ENCODE assay signal across 8 cellular contexts in genomic region chr7:130205084-130205947, GRCh38. TPM values are rescaled to one million over a fixed set of nuclear protein-coding genes. Genes with fewer than 3 reads are reported as not detected.
DNase-seq lines count a peak whose midpoint lies in the region; ATAC-seq, FAIRE-seq and TF ChIP-seq lines count a peak whose summit lies in the region.

Gene TMEM209, minus strand, starts transcription at chr7:130205406. Its CDS starts 31 bp downstream, at chr7:130205375.

- H3K27ac Mint-ChIP-seq in activated T-cell treated with anti-CD3 and anti-CD28 coated beads, Interleukin-2, amount 50 U/mL, for 72 hours, result peak within 1 kb of the TSS; percentile 99

- H3K27me3 Mint-ChIP-seq in activated T-cell treated with anti-CD3 and anti-CD28 coated beads, Interleukin-2, amount 50 U/mL, for 72 hours (ENCODE audit: low read depth), result no peaks in the 10 kb centered on the region

- intact Hi-C loops in esophagus muscularis mucosa (cut with DNase I), result loop anchor here (10.0 kb wide), 1 partner anchor 229 kb away; no protein-coding TSS in a partner anchor

- H3K27ac ChIP-seq in KOPT-K1 (ENCODE audit: low read depth, low read length, poor library complexity, severe bottlenecking), result peak within 1 kb of the TSS; percentile 97
- H3K27ac ChIP-seq in esophagus muscularis mucosa (replicated peaks in 1 of 4), result peak within 1 kb of the TSS; percentile 88 to 92 (median 92)
- H3K27ac ChIP-seq in muscle layer of duodenum (ENCODE audit: low read length), result peak within 1 kb of the TSS; percentile 97

- DNase-seq in DMS79 (lab: John Stamatoyannopoulos, UW) (peak; percentile 98), RCC 7860 (ENCODE audit: low spot score) (peak; percentile 98), esophagus muscularis mucosa (ENCODE audit: extremely low spot score) (peak; percentile 96)
- DNase-seq in activated T-cell treated with anti-CD3 and anti-CD28 coated beads, Interleukin-2, amount 50 U/mL, for 72 hours, result peak; percentile 95 to 96
- DNase-seq in stimulated activated CD8-positive, alpha-beta memory T cell treated with anti-CD3 and anti-CD28 coated beads, Interleukin-7, amount 100 ng/mL, for 4 hours (ENCODE audit: low read depth in 2 of 2), result peak; percentile 87 to 92

- peak; percentile 98 for ATAC-seq in GM21786 (IDR thresholded peaks at IDR 0.05; ENCODE audit: unreplicated experiment)
- peak; percentile 97 to 99 for ATAC-seq in activated T-cell treated with anti-CD3 and anti-CD28 coated beads, Interleukin-2, amount 50 U/mL, for 72 hours (replicated peaks in 1 of 2)

- H3K4me1 ChIP-seq in esophagus muscularis mucosa (peaks cover 4 to 14% (median 10%) of the 10 kb centered on the region in 4 donors), muscle layer of duodenum (ENCODE audit: control insufficient read depth in 1 of 2, insufficient read depth in 2 of 2, low read length in 2 of 2) (no peaks in the 10 kb centered on the region)

- FAIRE-seq in RCC 7860 (lab: Jason Lieb, UNC), result peak; percentile 81

- peaks cover 37% of the 10 kb centered on the region for H3K4me1 Mint-ChIP-seq in activated T-cell treated with anti-CD3 and anti-CD28 coated beads, Interleukin-2, amount 50 U/mL, for 72 hours (ENCODE audit: low read depth)

- TF ChIP-seq EP300 in esophagus muscularis mucosa (IDR thresholded peaks at IDR 0.05), result no peak

- H3K27me3 ChIP-seq in esophagus muscularis mucosa (no peaks in the 10 kb centered on the region), muscle layer of duodenum (ENCODE audit: low read depth, low read length) (no peaks in the 10 kb centered on the region)

- TF ChIP-seq POLR2A in esophagus muscularis mucosa (IDR thresholded peaks at IDR 0.05; ENCODE audit: low read depth), result peak; percentile 23

- peak in 1 of 3 experiments; percentile 15 for TF ChIP-seq CTCF in esophagus muscularis mucosa (IDR thresholded peaks at IDR 0.05)

- 12% methylated on average over 38 of the region's 44 CpGs for WGBS in esophagus muscularis mucosa

- H3K9me3 ChIP-seq in KOPT-K1 (ENCODE audit: insufficient read depth, low read length, poor library complexity, severe bottlenecking), result no peaks in the 10 kb centered on the region
- no peaks in the 10 kb centered on the region for H3K9me3 ChIP-seq in esophagus muscularis mucosa
- no peaks in the 10 kb centered on the region for H3K9me3 ChIP-seq in muscle layer of duodenum (ENCODE audit: control insufficient read depth in 1 of 2, low read length in 2 of 2)

- H3K4me3 ChIP-seq in esophagus muscularis mucosa, result peak within 1 kb of the TSS; percentile 73 to 89 (median 82)
- H3K4me3 ChIP-seq in muscle layer of duodenum (ENCODE audit: low read depth in 1 of 2, low read length in 2 of 2), result peak within 1 kb of the TSS; percentile 84 to 97

- H3K9me3 Mint-ChIP-seq in activated T-cell treated with anti-CD3 and anti-CD28 coated beads, Interleukin-2, amount 50 U/mL, for 72 hours, result no peaks in the 10 kb centered on the region

- H3K4me3 Mint-ChIP-seq in activated T-cell treated with anti-CD3 and anti-CD28 coated beads, Interleukin-2, amount 50 U/mL, for 72 hours, result peak within 1 kb of the TSS; percentile 96 to 100

- H3K36me3 Mint-ChIP-seq in activated T-cell treated with anti-CD3 and anti-CD28 coated beads, Interleukin-2, amount 50 U/mL, for 72 hours (ENCODE audit: insufficient read depth in 2 of 2), result peaks cover 14 to 27% of the 10 kb centered on the region in 2 donors

- H3K36me3 ChIP-seq in KOPT-K1 (ENCODE audit: insufficient read depth, low read length), result peaks cover 37% of the 10 kb centered on the region
- H3K36me3 ChIP-seq in esophagus muscularis mucosa, result peaks cover 13 to 36% (median 25%) of the 10 kb centered on the region in 4 donors
- peaks cover 15 to 19% of the 10 kb centered on the region in 2 donors for H3K36me3 ChIP-seq in muscle layer of duodenum (ENCODE audit: control insufficient read depth in 1 of 2, insufficient read depth in 2 of 2, low read length in 2 of 2)

RNA-seq across cellular contexts. Expression of gene TMEM209, which starts in this region (rescaled TPM):
- 10 to 100 TPM; 46.1 to 58.2 TPM for total RNA-seq in activated T-cell treated with anti-CD3 and anti-CD28 coated beads, Interleukin-2, amount 50 U/mL, for 72 hours
- total RNA-seq in esophagus muscularis mucosa, result 1 to 10 TPM; 6.8 to 8.7 (median 8.0) TPM

Comparison
In these comparisons a context has a peak if more than half of its experiments do, and no peak if none do; other contexts are left out.
1. Peak in every context shown above with its lines: DNase-seq, ATAC-seq, H3K4me3 ChIP-seq and H3K27ac ChIP-seq.
2. RNA of gene TMEM209 (total RNA-seq): 46.1 to 58.2 TPM in activated T-cell treated with anti-CD3 and anti-CD28 coated beads, Interleukin-2, amount 50 U/mL, for 72 hours; 6.8 to 8.7 TPM in esophagus muscularis mucosa; every median in the first group is over 4 times any median in the second.